Comparison of ENCODE assay signal across 9 cellular contexts in genomic region chr5:77129386-77129785, GRCh38. TPM values are rescaled to one million over a fixed set of nuclear protein-coding genes. Genes with fewer than 3 reads are reported as not detected.
DNase-seq lines count a peak whose midpoint lies in the region; ATAC-seq and TF ChIP-seq lines count a peak whose summit lies in the region.
"Had no signal": no experiment of that assay in that cellular context is flagged by ENCODE, and none has a peak within 500 bp of the region (broad histone marks: within the 10 kb centered on the region; RNA-seq: fewer than 3 reads in every experiment).

No MANE protein-coding gene starts in this region.

- ATAC-seq in foreskin keratinocyte: no peak
- ATAC-seq in HG02759 (IDR thresholded peaks at IDR 0.05; ENCODE audit: unreplicated experiment): no peak

- TF ChIP-seq CTCF in foreskin keratinocyte (conservative IDR thresholded peaks at IDR 0.05) (peak; percentile 54), esophagus muscularis mucosa (IDR thresholded peaks at IDR 0.05) (no peak)

- no peaks in the 10 kb centered on the region for H3K4me1 Mint-ChIP-seq in immature natural killer cell

- in situ Hi-C loops in ACHN (cut with HindIII; ENCODE audit: low pct_ligation_motif_present, low pct_unique_long_range_greater_than_20kb, low sequenced_read_pairs): no loop called here

- no peak overlapping the region for H3K27ac ChIP-seq in foreskin keratinocyte
- no peak overlapping the region for H3K27ac ChIP-seq in esophagus muscularis mucosa (replicated peaks in 1 of 4)
- H3K27ac ChIP-seq: parathyroid adenoma had no signal

- H3K27me3 Mint-ChIP-seq in immature natural killer cell (ENCODE audit: low read depth in 3 of 3): peaks cover 0 to 2% (median 2%) of the 10 kb centered on the region in 3 donors

- 83% methylated on average over 5 of the region's 5 CpGs for WGBS in esophagus muscularis mucosa

- no peak overlapping the region for H3K27ac Mint-ChIP-seq in immature natural killer cell

- intact Hi-C loops in esophagus muscularis mucosa (cut with DNase I): no loop called here

- no peak for TF ChIP-seq POLR2A in esophagus muscularis mucosa (IDR thresholded peaks at IDR 0.05; ENCODE audit: low read depth)

- no peaks in the 10 kb centered on the region for H3K9me3 ChIP-seq in esophagus muscularis mucosa

- H3K4me3 Mint-ChIP-seq in immature natural killer cell: no peak overlapping the region

- H3K4me1 ChIP-seq in foreskin keratinocyte (peaks cover 9% of the 10 kb centered on the region), esophagus muscularis mucosa (peaks cover 5 to 13% (median 12%) of the 10 kb centered on the region in 4 donors)
- H3K4me1 ChIP-seq: parathyroid adenoma had no signal

- no peak overlapping the region for H3K4me3 ChIP-seq in esophagus muscularis mucosa

- H3K36me3 Mint-ChIP-seq in immature natural killer cell: no peaks in the 10 kb centered on the region

- H3K27me3 ChIP-seq in foreskin keratinocyte (peaks cover 62% of the 10 kb centered on the region), esophagus muscularis mucosa (no peaks in the 10 kb centered on the region)

- DNase-seq in ACHN (peak; percentile 35), GM03348 (ENCODE audit: low spot score) (peak; percentile 24), RPMI7951 (ENCODE audit: low read depth) (peak; percentile 14), foreskin keratinocyte (no peak), NCI-H187 (lab: John Stamatoyannopoulos, UW) (no peak), immature natural killer cell (no peak), esophagus muscularis mucosa (ENCODE audit: extremely low spot score) (no peak)

- TF ChIP-seq EP300 in esophagus muscularis mucosa (IDR thresholded peaks at IDR 0.05): no peak

- no peaks in the 10 kb centered on the region for H3K36me3 ChIP-seq in esophagus muscularis mucosa

- H3K9me3 Mint-ChIP-seq in immature natural killer cell: no peaks in the 10 kb centered on the region

RNA-seq across cellular contexts. Expression of gene ZBED3, which starts 42.3 kb away (rescaled TPM):
- 0.29 and 0.60 TPM in 2 replicates for total RNA-seq in RPMI7951 (2014; rRNA removed; shearing (Covaris generic))
- total RNA-seq in foreskin keratinocyte: 0.42 and 0.82 TPM in 2 replicates
- polyA plus RNA-seq in foreskin keratinocyte: 0.48 and 0.65 TPM in 2 replicates
- 1 to 10 TPM in 2 of 3 donors, under 1 TPM in 1; 0.14 to 2.2 (median 1.5) TPM for polyA plus RNA-seq in immature natural killer cell
- total RNA-seq in esophagus muscularis mucosa: 10 to 100 TPM in 2 of 4 donors, 1 to 10 TPM in 2; 5.4 to 15.0 (median 8.9) TPM

Comparison
In these comparisons a context has a peak if more than half of its experiments do, and no peak if none do; other contexts are left out.
1. DNase-seq: peak in ACHN (single experiment), GM03348 (single experiment) and RPMI7951 (single experiment); none in foreskin keratinocyte (0 of 2), NCI-H187 (0 of 2), immature natural killer cell (0 of 3) and esophagus muscularis mucosa (single experiment).